Comparison of ENCODE assay signal across 26 cellular contexts in genomic region chr1:18243503-18244175, GRCh38.
"Had no signal": no experiment of that assay in that cellular context is flagged by ENCODE, and none has a peak within 500 bp of the region (broad histone marks: within the 10 kb centered on the region; RNA-seq: fewer than 3 reads in every experiment).

No MANE protein-coding gene starts in this region.

- H3K36me3 Mint-ChIP-seq: immature natural killer cell; naive thymus-derived CD8-positive, alpha-beta T cell; stimulated activated effector memory CD8-positive, alpha-beta T cell treated with anti-CD3 and anti-CD28 coated beads, Interleukin-12 subunit alpha, Interleukin-12 subunit beta, amount 100 ng/mL, for 72 hours had no signal

- H3K4me1 Mint-ChIP-seq: immature natural killer cell; stimulated activated effector memory CD8-positive, alpha-beta T cell treated with anti-CD3 and anti-CD28 coated beads, Interleukin-12 subunit alpha, Interleukin-12 subunit beta, amount 100 ng/mL, for 72 hours had no signal

- ATAC-seq: left ventricle myocardium superior; lower lobe of right lung; naive thymus-derived CD8-positive, alpha-beta T cell; psoas muscle; right cardiac atrium; stimulated activated effector memory CD8-positive, alpha-beta T cell treated with anti-CD3 and anti-CD28 coated beads, Interleukin-12 subunit alpha, Interleukin-12 subunit beta, amount 100 ng/mL, for 72 hours; upper lobe of right lung had no signal

- H3K9me3 Mint-ChIP-seq: immature natural killer cell; nephron progenitor cell; stimulated activated effector memory CD8-positive, alpha-beta T cell treated with anti-CD3 and anti-CD28 coated beads, Interleukin-12 subunit alpha, Interleukin-12 subunit beta, amount 100 ng/mL, for 72 hours had no signal

- H3K9me3 ChIP-seq: esophagus squamous epithelium, lower lobe of right lung, ovary, psoas muscle, sigmoid colon, stomach, tibial artery, upper lobe of right lung, uterus had no signal

- H3K4me1 ChIP-seq: esophagus squamous epithelium, lower lobe of right lung, psoas muscle, sigmoid colon, stomach, tibial artery, upper lobe of right lung, uterus had no signal

- H3K4me3 ChIP-seq: coronary artery, esophagus squamous epithelium, lower lobe of right lung, ovary, psoas muscle, sigmoid colon, stomach, tibial artery, upper lobe of right lung, uterus had no signal

- H3K27ac ChIP-seq: coronary artery, esophagus squamous epithelium, lower lobe of right lung, ovary, psoas muscle, sigmoid colon, stomach, tibial artery, upper lobe of right lung, uterus had no signal

- H3K27me3 ChIP-seq: ovary, sigmoid colon, uterus had no signal

- H3K4me3 Mint-ChIP-seq: immature natural killer cell; naive thymus-derived CD8-positive, alpha-beta T cell; nephron progenitor cell; stimulated activated effector memory CD8-positive, alpha-beta T cell treated with anti-CD3 and anti-CD28 coated beads, Interleukin-12 subunit alpha, Interleukin-12 subunit beta, amount 100 ng/mL, for 72 hours had no signal

- DNase-seq: dermis blood vessel endothelial cell; effector memory CD4-positive, alpha-beta T cell; erythroblast; esophagus squamous epithelium; foreskin melanocyte; hypothalamus; immature natural killer cell; islet precursor cell; left ventricle myocardium superior; lower lobe of right lung; naive thymus-derived CD8-positive, alpha-beta T cell; nephron progenitor cell; occipital lobe; ovary; psoas muscle; right cardiac atrium; sigmoid colon; stimulated activated CD4-positive, alpha-beta T cell treated with anti-CD3 and anti-CD28 coated beads, Interleukin-2, amount 100 ng/mL, for 24 hours; stimulated activated CD4-positive, alpha-beta T cell treated with anti-CD3 and anti-CD28 coated beads, Interleukin-4, amount 100 ng/mL, for 24 hours; stimulated activated naive CD4-positive, alpha-beta T cell treated with Interleukin-2 at 50 U/mL for 16 hours; stomach; tibial artery; upper lobe of right lung; uterus had no signal

- H3K36me3 ChIP-seq: esophagus squamous epithelium, lower lobe of right lung, ovary, sigmoid colon, stomach, tibial artery, upper lobe of right lung, uterus had no signal

- H3K27ac Mint-ChIP-seq: immature natural killer cell; naive thymus-derived CD8-positive, alpha-beta T cell; nephron progenitor cell; stimulated activated effector memory CD8-positive, alpha-beta T cell treated with anti-CD3 and anti-CD28 coated beads, Interleukin-12 subunit alpha, Interleukin-12 subunit beta, amount 100 ng/mL, for 72 hours had no signal
